Comparison of ENCODE assay signal across 10 cellular contexts in the genomic region with DNA sequence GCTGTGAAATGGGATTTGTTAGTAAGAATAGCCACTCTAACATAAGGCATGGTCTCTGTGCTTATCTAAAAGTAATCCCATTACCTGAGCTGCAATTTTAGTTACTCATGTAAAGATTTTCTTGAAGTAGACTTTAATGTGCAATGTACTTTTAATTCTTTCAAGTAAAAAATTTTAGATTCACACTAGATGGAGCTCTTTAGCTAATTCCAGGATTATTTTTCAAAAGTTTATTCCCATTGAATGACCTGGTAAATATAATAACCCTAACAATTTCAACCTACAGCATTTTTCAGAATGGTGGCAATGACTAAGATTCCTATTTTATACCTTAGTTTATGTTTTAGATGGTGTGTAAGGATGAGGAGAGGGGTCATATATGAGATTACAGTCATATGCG. TPM values are rescaled to one million over a fixed set of nuclear protein-coding genes. Genes with fewer than 3 reads are reported as not detected.
DNase-seq lines count a peak whose midpoint lies in the region; ATAC-seq, FAIRE-seq and TF ChIP-seq lines count a peak whose summit lies in the region.
"Had no signal": no experiment of that assay in that cellular context is flagged by ENCODE, and none has a peak within 500 bp of the region (broad histone marks: within the 10 kb centered on the region; RNA-seq: fewer than 3 reads in every experiment).

No MANE protein-coding gene starts in this region.

- peaks cover 13% of the 10 kb centered on the region for H3K36me3 ChIP-seq in neural progenitor cell

- H3K36me3 Mint-ChIP-seq in neural progenitor cell (peaks cover 14% of the 10 kb centered on the region), WTC11 (peaks cover 62% of the 10 kb centered on the region)

- no peak overlapping the region for H3K27ac ChIP-seq in neural progenitor cell

- no peaks in the 10 kb centered on the region for H4K20me1 ChIP-seq in neural progenitor cell (ENCODE audit: low read depth)

- H3K27me3 Mint-ChIP-seq in neural progenitor cell (ENCODE audit: insufficient read depth, low read depth) = peaks cover 2% of the 10 kb centered on the region
- no peaks in the 10 kb centered on the region for H3K27me3 Mint-ChIP-seq in WTC11 (ENCODE audit: low read depth)

- H3K4me1 Mint-ChIP-seq in neural progenitor cell = no peaks in the 10 kb centered on the region
- H3K4me1 Mint-ChIP-seq in WTC11 = no peaks in the 10 kb centered on the region

- CTCF ChIA-PET in WTC11 (lab: Charles Lee) = no interaction called here

- H3K27ac Mint-ChIP-seq in neural progenitor cell = no peak overlapping the region
- H3K27ac Mint-ChIP-seq in WTC11 = no peak overlapping the region

- H3K4me2 ChIP-seq in neural progenitor cell = no peak overlapping the region

- H3K4me1 ChIP-seq in neural progenitor cell = no peaks in the 10 kb centered on the region

- no peaks in the 10 kb centered on the region for H3K9me3 Mint-ChIP-seq in neural progenitor cell
- H3K9me3 Mint-ChIP-seq in WTC11 = no peaks in the 10 kb centered on the region
- H3K9me3 Mint-ChIP-seq: activated T-cell treated with anti-CD3 and anti-CD28 coated beads, Interleukin-2, amount 50 U/mL, for 4 hours had no signal

- FAIRE-seq in GM19239 (lab: Jason Lieb, UNC) = no peak

- H2AFZ ChIP-seq in neural progenitor cell (replicated peaks) = no peak overlapping the region

- no peaks in the 10 kb centered on the region for H3K79me2 ChIP-seq in neural progenitor cell (ENCODE audit: low read depth)

- DNase-seq in EL (peak; percentile 4), NCI-H82 (lab: John Stamatoyannopoulos, UW) (peak; percentile 61), dedifferentiated amniotic fluid mesenchymal stem cell (ENCODE audit: extremely low spot score) (peak; percentile 47), neural progenitor cell (ENCODE audit: low spot score) (no peak), COLO829 (ENCODE audit: low spot score) (no peak), GM19239 (ENCODE audit: insufficient read length, low spot score) (no peak), NCI-H1048 (lab: John Stamatoyannopoulos, UW) (no peak), WTC11 (ENCODE audit: low spot score) (no peak)
- DNase-seq: activated T-cell treated with anti-CD3 and anti-CD28 coated beads, Interleukin-2, amount 50 U/mL, for 4 hours; T1000 had no signal

- no peak overlapping the region for H3K9ac ChIP-seq in neural progenitor cell

- ATAC-seq in WTC11 = no peak
- ATAC-seq: activated T-cell treated with anti-CD3 and anti-CD28 coated beads, Interleukin-2, amount 50 U/mL, for 4 hours had no signal

- H3K27me3 ChIP-seq in neural progenitor cell = no peaks in the 10 kb centered on the region

- H3F3A ChIP-seq in neural progenitor cell (ENCODE audit: low read depth) = no peaks in the 10 kb centered on the region

- H3K4me3 ChIP-seq in neural progenitor cell = no peak overlapping the region

- POLR2A ChIA-PET in WTC11 (lab: Charles Lee) = no interaction called here

- H3K4me3 Mint-ChIP-seq in neural progenitor cell (no peak overlapping the region), WTC11 (no peak overlapping the region)
- H3K4me3 Mint-ChIP-seq: activated T-cell treated with anti-CD3 and anti-CD28 coated beads, Interleukin-2, amount 50 U/mL, for 4 hours had no signal

- peak; percentile 28 for TF ChIP-seq CTCF in neural progenitor cell (IDR thresholded peaks at IDR 0.05)
- no peak for TF ChIP-seq CTCF in WTC11 (IDR thresholded peaks at IDR 0.05)

- no peaks in the 10 kb centered on the region for H3K9me3 ChIP-seq in neural progenitor cell (ENCODE audit: low read depth)

TF ChIP-seq in WTC11, 78 proteins besides CTCF, POLR2A, EP300 and RAD21:
- no peak for TF ChIP-seq ATF3 (CRISPR knock-in tag; conservative IDR thresholded peaks at IDR 0.05)
- TF ChIP-seq, protein P1, sequence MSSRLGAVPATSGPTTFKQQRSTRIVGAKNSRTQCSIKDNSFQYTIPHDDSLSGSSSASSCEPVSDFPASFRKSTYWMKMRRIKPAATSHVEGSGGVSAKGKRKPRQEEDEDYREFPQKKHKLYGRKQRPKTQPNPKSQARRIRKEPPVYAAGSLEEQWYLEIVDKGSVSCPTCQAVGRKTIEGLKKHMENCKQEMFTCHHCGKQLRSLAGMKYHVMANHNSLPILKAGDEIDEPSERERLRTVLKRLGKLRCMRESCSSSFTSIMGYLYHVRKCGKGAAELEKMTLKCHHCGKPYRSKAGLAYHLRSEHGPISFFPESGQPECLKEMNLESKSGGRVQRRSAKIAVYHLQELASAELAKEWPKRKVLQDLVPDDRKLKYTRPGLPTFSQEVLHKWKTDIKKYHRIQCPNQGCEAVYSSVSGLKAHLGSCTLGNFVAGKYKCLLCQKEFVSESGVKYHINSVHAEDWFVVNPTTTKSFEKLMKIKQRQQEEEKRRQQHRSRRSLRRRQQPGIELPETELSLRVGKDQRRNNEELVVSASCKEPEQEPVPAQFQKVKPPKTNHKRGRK (CRISPR knock-in tag; IDR thresholded peaks at IDR 0.05; ENCODE audit: borderline replicate concordance) = no peak
- TF ChIP-seq GRHL2 (CRISPR knock-in tag; IDR thresholded peaks at IDR 0.05; ENCODE audit: insufficient replicate concordance, severe bottlenecking) = no peak
- no peak for TF ChIP-seq PRRX2 (CRISPR knock-in tag; IDR thresholded peaks at IDR 0.05)
- TF ChIP-seq PREB (CRISPR knock-in tag; IDR thresholded peaks at IDR 0.05; ENCODE audit: borderline replicate concordance) = no peak
- no peak for TF ChIP-seq ATF1 (CRISPR knock-in tag; IDR thresholded peaks at IDR 0.05)
- TF ChIP-seq, protein P2, sequence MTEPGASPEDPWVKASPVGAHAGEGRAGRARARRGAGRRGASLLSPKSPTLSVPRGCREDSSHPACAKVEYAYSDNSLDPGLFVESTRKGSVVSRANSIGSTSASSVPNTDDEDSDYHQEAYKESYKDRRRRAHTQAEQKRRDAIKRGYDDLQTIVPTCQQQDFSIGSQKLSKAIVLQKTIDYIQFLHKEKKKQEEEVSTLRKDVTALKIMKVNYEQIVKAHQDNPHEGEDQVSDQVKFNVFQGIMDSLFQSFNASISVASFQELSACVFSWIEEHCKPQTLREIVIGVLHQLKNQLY (CRISPR knock-in tag; IDR thresholded peaks at IDR 0.05) = no peak
- no peak for TF ChIP-seq CREM (CRISPR knock-in tag; IDR thresholded peaks at IDR 0.05)
- TF ChIP-seq, protein P3, sequence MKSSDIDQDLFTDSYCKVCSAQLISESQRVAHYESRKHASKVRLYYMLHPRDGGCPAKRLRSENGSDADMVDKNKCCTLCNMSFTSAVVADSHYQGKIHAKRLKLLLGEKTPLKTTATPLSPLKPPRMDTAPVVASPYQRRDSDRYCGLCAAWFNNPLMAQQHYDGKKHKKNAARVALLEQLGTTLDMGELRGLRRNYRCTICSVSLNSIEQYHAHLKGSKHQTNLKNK (CRISPR knock-in tag; IDR thresholded peaks at IDR 0.05) = no peak
- TF ChIP-seq, protein P4, sequence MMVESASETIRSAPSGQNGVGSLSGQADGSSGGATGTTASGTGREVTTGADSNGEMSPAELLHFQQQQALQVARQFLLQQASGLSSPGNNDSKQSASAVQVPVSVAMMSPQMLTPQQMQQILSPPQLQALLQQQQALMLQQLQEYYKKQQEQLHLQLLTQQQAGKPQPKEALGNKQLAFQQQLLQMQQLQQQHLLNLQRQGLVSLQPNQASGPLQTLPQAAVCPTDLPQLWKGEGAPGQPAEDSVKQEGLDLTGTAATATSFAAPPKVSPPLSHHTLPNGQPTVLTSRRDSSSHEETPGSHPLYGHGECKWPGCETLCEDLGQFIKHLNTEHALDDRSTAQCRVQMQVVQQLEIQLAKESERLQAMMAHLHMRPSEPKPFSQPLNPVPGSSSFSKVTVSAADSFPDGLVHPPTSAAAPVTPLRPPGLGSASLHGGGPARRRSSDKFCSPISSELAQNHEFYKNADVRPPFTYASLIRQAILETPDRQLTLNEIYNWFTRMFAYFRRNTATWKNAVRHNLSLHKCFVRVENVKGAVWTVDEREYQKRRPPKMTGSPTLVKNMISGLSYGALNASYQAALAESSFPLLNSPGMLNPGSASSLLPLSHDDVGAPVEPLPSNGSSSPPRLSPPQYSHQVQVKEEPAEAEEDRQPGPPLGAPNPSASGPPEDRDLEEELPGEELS (CRISPR knock-in tag; IDR thresholded peaks at IDR 0.05) = no peak
- TF ChIP-seq ZSCAN18 (CRISPR knock-in tag; IDR thresholded peaks at IDR 0.05) = no peak

RNA-seq across cellular contexts. Expression of gene USP38, which starts 18.1 kb away (rescaled TPM):
- total RNA-seq in neural progenitor cell (ENCODE audit: low replicate concordance) (10.4 and 11.4 TPM in 2 replicates), WTC11 (2021) (9.9 to 10.3 TPM (median 10.0 TPM) in 3 replicates)

Comparison
In these comparisons a context has a peak if more than half of its experiments do, and no peak if none do; other contexts are left out.
1. DNase-seq: peak in EL (single experiment), NCI-H82 (single experiment) and dedifferentiated amniotic fluid mesenchymal stem cell (single experiment); none in neural progenitor cell (single experiment), COLO829 (single experiment), GM19239 (single experiment), NCI-H1048 (single experiment) and WTC11 (single experiment).